Comparison of ENCODE assay signal across 12 cellular contexts in the genomic region with DNA sequence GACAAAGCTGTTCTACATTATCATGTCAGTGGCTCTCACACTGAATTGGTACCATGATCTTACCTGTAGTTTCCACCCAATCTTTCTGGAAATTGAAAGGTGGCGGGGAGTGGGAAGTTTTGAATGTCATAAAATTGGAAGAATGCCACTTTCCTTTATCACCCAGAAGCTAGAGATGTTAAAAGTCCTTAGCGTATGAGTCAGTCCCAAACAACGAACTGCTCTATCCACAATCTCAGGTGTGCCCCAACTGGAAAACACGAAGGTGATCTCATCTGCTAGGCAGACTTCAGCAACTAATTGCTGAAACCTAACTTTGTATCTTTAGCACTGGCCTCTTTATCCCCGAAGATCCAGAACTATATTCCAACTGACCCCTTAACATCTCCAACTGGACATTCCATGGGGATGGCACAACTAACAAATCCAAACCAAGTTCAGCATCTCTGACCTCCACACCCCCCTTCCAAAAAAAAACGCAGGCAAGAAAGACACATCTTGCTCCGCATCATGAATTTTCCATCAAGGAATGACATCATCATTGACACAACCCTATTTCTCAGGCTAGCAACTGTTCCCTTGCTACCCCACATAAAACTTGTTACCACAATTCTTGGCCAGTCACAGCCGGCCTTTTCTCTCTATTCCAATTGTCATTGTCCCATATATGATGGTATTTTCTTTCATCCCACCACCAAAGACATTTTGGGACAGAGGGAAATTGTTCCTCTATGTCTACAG.
"Had no signal": no experiment of that assay in that cellular context is flagged by ENCODE, and none has a peak within 500 bp of the region (broad histone marks: within the 10 kb centered on the region; RNA-seq: fewer than 3 reads in every experiment).

No MANE protein-coding gene starts in this region.

- H3K4me1 ChIP-seq: colonic mucosa had no signal

- H3K4me3 ChIP-seq: ascending aorta, colonic mucosa, gastroesophageal sphincter, ovary, thyroid gland had no signal

- H3K27ac Mint-ChIP-seq: activated naive CD8-positive, alpha-beta T cell treated with anti-CD3 and anti-CD28 coated beads, Interleukin-2, amount 10 ng/mL, durations not matched to agents 7 days and 5 days had no signal

- H3K36me3 ChIP-seq: ascending aorta, colonic mucosa, gastroesophageal sphincter, ovary, thyroid gland had no signal

- H3K27me3 ChIP-seq: ascending aorta, colonic mucosa, gastroesophageal sphincter, ovary, thyroid gland had no signal

- H3K27me3 Mint-ChIP-seq: activated naive CD8-positive, alpha-beta T cell treated with anti-CD3 and anti-CD28 coated beads, Interleukin-2, amount 10 ng/mL, durations not matched to agents 7 days and 5 days had no signal

- DNase-seq: activated effector memory CD4-positive, alpha-beta T cell treated with Interleukin-2 at 50 U/mL for 16 hours; activated naive CD8-positive, alpha-beta T cell treated with anti-CD3 and anti-CD28 coated beads, Interleukin-2, amount 10 ng/mL, durations not matched to agents 7 days and 5 days; activated T-cell treated with anti-CD3 and anti-CD28 coated beads, Interleukin-2, amount 50 U/mL, for 1 hour; colonic mucosa; effector CD4-positive, alpha-beta T cell; ovary; stimulated activated CD4-positive, alpha-beta T cell treated with anti-CD3 and anti-CD28 coated beads, Interleukin-4, amount 100 ng/mL, for 4 hours; T-helper 2 cell; thyroid gland had no signal

- H3K4me3 Mint-ChIP-seq: activated naive CD8-positive, alpha-beta T cell treated with anti-CD3 and anti-CD28 coated beads, Interleukin-2, amount 10 ng/mL, durations not matched to agents 7 days and 5 days; neural crest cell had no signal

- H3K9me3 ChIP-seq: ascending aorta, colonic mucosa, gastroesophageal sphincter, ovary, thyroid gland had no signal

- H3K27ac ChIP-seq: ascending aorta, colonic mucosa, gastroesophageal sphincter, ovary, thyroid gland had no signal
